13 cellular contexts compared by ENCODE assay signal in the genomic region with DNA sequence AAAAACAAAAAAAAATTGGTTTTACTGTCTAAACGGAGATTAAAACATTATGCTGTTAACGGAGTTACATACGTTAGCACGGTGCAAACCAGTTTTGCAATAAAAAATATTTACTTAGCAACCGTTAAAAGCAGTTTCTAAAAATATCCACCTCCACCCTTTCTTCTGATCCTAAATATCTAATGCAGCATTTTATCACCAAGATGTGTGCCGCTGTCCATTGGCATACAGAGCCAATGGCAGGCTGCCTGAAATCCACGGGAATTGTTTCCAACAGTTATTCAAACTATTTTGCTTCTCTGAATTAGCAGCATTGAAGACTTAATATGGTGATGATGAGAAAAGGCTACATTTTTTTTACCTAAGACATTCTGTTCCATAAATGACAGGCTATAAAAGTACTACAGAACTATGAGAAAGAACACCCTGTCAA.
A peak's percentile ranks its signal among the peaks of the same experiment; 100 is the strongest.
DNase-seq lines count a peak whose midpoint lies in the region; ATAC-seq, FAIRE-seq and TF ChIP-seq lines count a peak whose summit lies in the region.
"Had no signal": no experiment of that assay in that cellular context is flagged by ENCODE, and none has a peak within 500 bp of the region (broad histone marks: within the 10 kb centered on the region; RNA-seq: fewer than 3 reads in every experiment).

No MANE protein-coding gene starts in this region.

- ATAC-seq in GM21423 (IDR thresholded peaks at IDR 0.05; ENCODE audit: unreplicated experiment) (no peak), HG02973 (IDR thresholded peaks at IDR 0.05; ENCODE audit: unreplicated experiment) (no peak)
- ATAC-seq: stimulated activated naive B cell treated with anti-CD40 and anti-IgM and Interleukin-4, amounts not matched to agents 10 μg/mL and 1 μg/mL and 100 μg/mL, for 72 hours had no signal

- no peaks in the 10 kb centered on the region for H3K27me3 ChIP-seq in bronchial epithelial cell (ENCODE audit: control insufficient read depth, insufficient read depth, low read length)

- no peak for TF ChIP-seq CTCF in 22Rv1 (IDR thresholded peaks at IDR 0.05)
- no peak for TF ChIP-seq CTCF in bronchial epithelial cell (IDR thresholded peaks at IDR 0.05; ENCODE audit: insufficient read depth, low read length, severe bottlenecking)

- no peaks in the 10 kb centered on the region for H3K36me3 ChIP-seq in bronchial epithelial cell (ENCODE audit: control insufficient read depth, insufficient read depth, low read length)

- peak overlapping the region; percentile 92 for H3K27ac ChIP-seq in 22Rv1

- no peak for FAIRE-seq in bronchial epithelial cell (lab: Jason Lieb, UNC)
- FAIRE-seq: TTC549 had no signal

- peak; percentile 28 for DNase-seq in MV-4-11 (lab: John Stamatoyannopoulos, UW)
- peak; percentile 74 for DNase-seq in bronchial epithelial cell (ENCODE audit: low read depth)
- DNase-seq in lung microvascular endothelial cell (ENCODE audit: low read depth in 2 of 2) = peak; percentile 37 to 51
- DNase-seq in NCI-H446 treated with DMSO at 0.1 percent for 48 hours (lab: John Stamatoyannopoulos, UW) = no peak
- DNase-seq in stimulated activated CD4-positive, alpha-beta T cell treated with anti-CD3 and anti-CD28 coated beads, Interleukin-15, amount 100 ng/mL, for 24 hours = no peak
- DNase-seq: BE2C; Kasumi-1; stimulated activated CD4-positive, alpha-beta T cell treated with anti-CD3 and anti-CD28 coated beads, Interleukin-12 subunit alpha, Interleukin-12 subunit beta, amount 100 ng/mL, for 4 hours; stimulated activated naive B cell treated with anti-CD40 and anti-IgM and Interleukin-4, amounts not matched to agents 10 μg/mL and 1 μg/mL and 100 μg/mL, for 72 hours had no signal

- H3K4me3 ChIP-seq in bronchial epithelial cell (ENCODE audit: low read depth, low read length) = no peak overlapping the region

Comparison
In these comparisons a context has a peak if more than half of its experiments do, and no peak if none do; other contexts are left out.
1. DNase-seq: peak in MV-4-11 (single experiment), bronchial epithelial cell (single experiment) and lung microvascular endothelial cell (2 of 2); none in NCI-H446 treated with DMSO at 0.1 percent for 48 hours (single experiment) and stimulated activated CD4-positive, alpha-beta T cell treated with anti-CD3 and anti-CD28 coated beads, Interleukin-15, amount 100 ng/mL, for 24 hours (single experiment).